In genomic region chr22:19723990-19724827, GRCh38 we compare ENCODE assay signal across 2 cellular contexts.
TF ChIP-seq lines count a peak whose summit lies in the region.

No MANE protein-coding gene starts in this region.

TF ChIP-seq in HepG2, 621 proteins besides CTCF, POLR2A, EP300 and RAD21 (continues in another document):
- TF ChIP-seq, protein P1, sequence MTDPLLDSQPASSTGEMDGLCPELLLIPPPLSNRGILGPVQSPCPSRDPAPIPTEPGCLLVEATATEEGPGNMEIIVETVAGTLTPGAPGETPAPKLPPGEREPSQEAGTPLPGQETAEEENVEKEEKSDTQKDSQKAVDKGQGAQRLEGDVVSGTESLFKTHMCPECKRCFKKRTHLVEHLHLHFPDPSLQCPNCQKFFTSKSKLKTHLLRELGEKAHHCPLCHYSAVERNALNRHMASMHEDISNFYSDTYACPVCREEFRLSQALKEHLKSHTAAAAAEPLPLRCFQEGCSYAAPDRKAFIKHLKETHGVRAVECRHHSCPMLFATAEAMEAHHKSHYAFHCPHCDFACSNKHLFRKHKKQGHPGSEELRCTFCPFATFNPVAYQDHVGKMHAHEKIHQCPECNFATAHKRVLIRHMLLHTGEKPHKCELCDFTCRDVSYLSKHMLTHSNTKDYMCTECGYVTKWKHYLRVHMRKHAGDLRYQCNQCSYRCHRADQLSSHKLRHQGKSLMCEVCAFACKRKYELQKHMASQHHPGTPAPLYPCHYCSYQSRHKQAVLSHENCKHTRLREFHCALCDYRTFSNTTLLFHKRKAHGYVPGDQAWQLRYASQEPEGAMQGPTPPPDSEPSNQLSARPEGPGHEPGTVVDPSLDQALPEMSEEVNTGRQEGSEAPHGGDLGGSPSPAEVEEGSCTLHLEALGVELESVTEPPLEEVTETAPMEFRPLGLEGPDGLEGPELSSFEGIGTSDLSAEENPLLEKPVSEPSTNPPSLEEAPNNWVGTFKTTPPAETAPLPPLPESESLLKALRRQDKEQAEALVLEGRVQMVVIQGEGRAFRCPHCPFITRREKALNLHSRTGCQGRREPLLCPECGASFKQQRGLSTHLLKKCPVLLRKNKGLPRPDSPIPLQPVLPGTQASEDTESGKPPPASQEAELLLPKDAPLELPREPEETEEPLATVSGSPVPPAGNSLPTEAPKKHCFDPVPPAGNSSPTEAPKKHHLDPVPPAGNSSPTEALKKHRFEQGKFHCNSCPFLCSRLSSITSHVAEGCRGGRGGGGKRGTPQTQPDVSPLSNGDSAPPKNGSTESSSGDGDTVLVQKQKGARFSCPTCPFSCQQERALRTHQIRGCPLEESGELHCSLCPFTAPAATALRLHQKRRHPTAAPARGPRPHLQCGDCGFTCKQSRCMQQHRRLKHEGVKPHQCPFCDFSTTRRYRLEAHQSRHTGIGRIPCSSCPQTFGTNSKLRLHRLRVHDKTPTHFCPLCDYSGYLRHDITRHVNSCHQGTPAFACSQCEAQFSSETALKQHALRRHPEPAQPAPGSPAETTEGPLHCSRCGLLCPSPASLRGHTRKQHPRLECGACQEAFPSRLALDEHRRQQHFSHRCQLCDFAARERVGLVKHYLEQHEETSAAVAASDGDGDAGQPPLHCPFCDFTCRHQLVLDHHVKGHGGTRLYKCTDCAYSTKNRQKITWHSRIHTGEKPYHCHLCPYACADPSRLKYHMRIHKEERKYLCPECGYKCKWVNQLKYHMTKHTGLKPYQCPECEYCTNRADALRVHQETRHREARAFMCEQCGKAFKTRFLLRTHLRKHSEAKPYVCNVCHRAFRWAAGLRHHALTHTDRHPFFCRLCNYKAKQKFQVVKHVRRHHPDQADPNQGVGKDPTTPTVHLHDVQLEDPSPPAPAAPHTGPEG (CRISPR knock-in tag; IDR thresholded peaks at IDR 0.05), result peak; percentile 80
- TF ChIP-seq PHF21A (CRISPR knock-in tag; IDR thresholded peaks at IDR 0.05) (peak; percentile 40; the same call in 1 of the 2 replicates), IRX3 (CRISPR knock-in tag; IDR thresholded peaks at IDR 0.05; ENCODE audit: borderline replicate concordance, low read depth) (peak; percentile 67; the same call in 1 of the 2 replicates), ZNF556 (CRISPR knock-in tag; IDR thresholded peaks at IDR 0.05; ENCODE audit: borderline replicate concordance) (no peak), ZNF574 (CRISPR knock-in tag; IDR thresholded peaks at IDR 0.05) (peak; percentile 42; the same call in 1 of the 2 replicates), GATA4 (IDR thresholded peaks at IDR 0.05; ENCODE audit: borderline replicate concordance, low read depth) (no peak), ZNF260 (CRISPR knock-in tag; IDR thresholded peaks at IDR 0.05; ENCODE audit: borderline replicate concordance, low read depth) (no peak), RNF2 (conservative IDR thresholded peaks at IDR 0.05; ENCODE audit: low read depth) (peak; percentile 70; the same call in 1 of the 2 replicates)
- TF ChIP-seq, protein P2, sequence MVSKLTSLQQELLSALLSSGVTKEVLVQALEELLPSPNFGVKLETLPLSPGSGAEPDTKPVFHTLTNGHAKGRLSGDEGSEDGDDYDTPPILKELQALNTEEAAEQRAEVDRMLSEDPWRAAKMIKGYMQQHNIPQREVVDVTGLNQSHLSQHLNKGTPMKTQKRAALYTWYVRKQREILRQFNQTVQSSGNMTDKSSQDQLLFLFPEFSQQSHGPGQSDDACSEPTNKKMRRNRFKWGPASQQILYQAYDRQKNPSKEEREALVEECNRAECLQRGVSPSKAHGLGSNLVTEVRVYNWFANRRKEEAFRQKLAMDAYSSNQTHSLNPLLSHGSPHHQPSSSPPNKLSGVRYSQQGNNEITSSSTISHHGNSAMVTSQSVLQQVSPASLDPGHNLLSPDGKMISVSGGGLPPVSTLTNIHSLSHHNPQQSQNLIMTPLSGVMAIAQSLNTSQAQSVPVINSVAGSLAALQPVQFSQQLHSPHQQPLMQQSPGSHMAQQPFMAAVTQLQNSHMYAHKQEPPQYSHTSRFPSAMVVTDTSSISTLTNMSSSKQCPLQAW (CRISPR knock-in tag; IDR thresholded peaks at IDR 0.05), result no peak
- TF ChIP-seq, protein P3, sequence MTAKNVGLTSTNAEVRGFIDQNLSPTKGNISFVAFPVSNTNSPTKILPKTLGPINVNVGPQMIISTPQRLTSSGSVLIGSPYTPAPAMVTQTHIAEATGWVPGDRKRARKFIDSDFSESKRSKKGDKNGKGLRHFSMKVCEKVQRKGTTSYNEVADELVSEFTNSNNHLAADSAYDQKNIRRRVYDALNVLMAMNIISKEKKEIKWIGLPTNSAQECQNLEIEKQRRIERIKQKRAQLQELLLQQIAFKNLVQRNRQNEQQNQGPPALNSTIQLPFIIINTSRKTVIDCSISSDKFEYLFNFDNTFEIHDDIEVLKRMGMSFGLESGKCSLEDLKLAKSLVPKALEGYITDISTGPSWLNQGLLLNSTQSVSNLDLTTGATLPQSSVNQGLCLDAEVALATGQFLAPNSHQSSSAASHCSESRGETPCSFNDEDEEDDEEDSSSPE (CRISPR knock-in tag; IDR thresholded peaks at IDR 0.05), result peak; percentile 25; the same call in 1 of the 2 replicates

TF ChIP-seq in SK-N-SH, 30 proteins besides CTCF, POLR2A, EP300 and RAD21:
- TF ChIP-seq RCOR1 (IDR thresholded peaks at IDR 0.05; ENCODE audit: low read length), result no peak
- TF ChIP-seq TCF12 (IDR thresholded peaks at IDR 0.05), result no peak
